Comparison of ENCODE assay signal across 22 cellular contexts in the genomic region with DNA sequence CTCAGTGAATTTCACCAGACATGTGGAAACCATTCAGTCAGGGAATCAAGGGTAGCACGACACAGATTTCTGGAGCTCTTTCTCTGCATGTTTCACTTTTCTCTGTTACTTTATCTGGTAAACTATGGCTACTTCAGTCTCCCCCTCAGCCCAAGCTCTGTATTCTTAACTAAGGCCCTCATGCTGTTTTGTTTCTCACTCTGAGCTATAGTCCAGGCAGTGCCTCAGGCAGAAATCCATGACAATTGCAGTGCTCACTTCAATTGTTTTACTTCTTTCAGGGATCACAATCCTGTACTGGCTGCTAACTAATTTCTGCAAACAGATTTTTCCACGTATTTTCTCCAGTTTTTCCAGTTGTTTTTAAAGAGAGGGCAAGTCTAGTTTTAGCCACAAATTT.
DNase-seq lines count a peak whose midpoint lies in the region; ATAC-seq and TF ChIP-seq lines count a peak whose summit lies in the region.
"Had no signal": no experiment of that assay in that cellular context is flagged by ENCODE, and none has a peak within 500 bp of the region (broad histone marks: within the 10 kb centered on the region; RNA-seq: fewer than 3 reads in every experiment).

No MANE protein-coding gene starts in this region.

- no peak overlapping the region for H2BK5ac ChIP-seq in H9 (ENCODE audit: insufficient read length, low read length)
- no peak overlapping the region for H2BK5ac ChIP-seq in neuronal stem cell (ENCODE audit: low read length)
- no peak overlapping the region for H2BK5ac ChIP-seq in trophoblast cell (ENCODE audit: low read depth, low read length, poor library complexity)

- no peak overlapping the region for H4K91ac ChIP-seq in H9 (ENCODE audit: insufficient read length, low read depth, low read length)
- no peak overlapping the region for H4K91ac ChIP-seq in neuronal stem cell (ENCODE audit: low read depth, low read length, poor library complexity)
- no peak overlapping the region for H4K91ac ChIP-seq in trophoblast cell (ENCODE audit: low read depth, low read length)

- H2BK120ac ChIP-seq in H9 (ENCODE audit: low read depth, low read length, poor library complexity, severe bottlenecking) = no peak overlapping the region
- H2BK120ac ChIP-seq in neuronal stem cell (ENCODE audit: low read depth, low read length) = no peak overlapping the region
- H2BK120ac ChIP-seq in trophoblast cell (ENCODE audit: insufficient read depth, low read length, poor library complexity) = no peak overlapping the region

- no peak overlapping the region for H2BK20ac ChIP-seq in H9 (ENCODE audit: low read depth, low read length, poor library complexity, severe bottlenecking)

- H3K23ac ChIP-seq in H9 (ENCODE audit: insufficient read length, low read depth, low read length) = no peak overlapping the region
- H3K23ac ChIP-seq in neuronal stem cell (ENCODE audit: low read depth, low read length, poor library complexity) = no peak overlapping the region
- no peak overlapping the region for H3K23ac ChIP-seq in trophoblast cell (ENCODE audit: low read length)

- peaks cover 22 to 25% of the 10 kb centered on the region in 2 experiments for H3K4me1 Mint-ChIP-seq in H9
- H3K4me1 Mint-ChIP-seq: B cell, CD14-positive monocyte, IgD-negative memory B cell had no signal

- H3K27ac ChIP-seq in H9 (ENCODE audit: insufficient read length, low read depth, low read length) = no peak overlapping the region
- H3K27ac ChIP-seq in iPS DF 6.9 (ENCODE audit: low read length) = no peak overlapping the region
- no peak overlapping the region for H3K27ac ChIP-seq in neuronal stem cell (replicated peaks; ENCODE audit: low read length)
- H3K27ac ChIP-seq in trophoblast cell (ENCODE audit: low read depth, low read length) = no peak overlapping the region
- H3K27ac ChIP-seq: A549, SJSA1 had no signal

- H3K36me3 ChIP-seq in NT2/D1 (ENCODE audit: insufficient read depth, insufficient read length, low read length) = no peaks in the 10 kb centered on the region
- no peaks in the 10 kb centered on the region for H3K36me3 ChIP-seq in iPS DF 6.9 (ENCODE audit: control insufficient read depth, insufficient read depth, low read length)
- H3K36me3 ChIP-seq in neuronal stem cell (replicated peaks in 1 of 2; ENCODE audit: control insufficient read depth in 2 of 2, insufficient read depth in 2 of 2, low read length in 2 of 2) = no peaks in the 10 kb centered on the region
- H3K36me3 ChIP-seq in trophoblast cell (ENCODE audit: control insufficient read depth in 1 of 2, insufficient read depth in 2 of 2, low read length in 2 of 2) = no peaks in the 10 kb centered on the region
- H3K36me3 ChIP-seq: SJSA1 had no signal

- no peak for ATAC-seq in GM21381 (IDR thresholded peaks at IDR 0.05; ENCODE audit: unreplicated experiment)
- ATAC-seq: A549, Right ventricle myocardium inferior had no signal

- TF ChIP-seq CTCF in H9 (conservative IDR thresholded peaks at IDR 0.05) = no peak

- no peaks in the 10 kb centered on the region for H3K27me3 ChIP-seq in H9 (ENCODE audit: insufficient read depth, low read length)
- H3K27me3 ChIP-seq in NT2/D1 (ENCODE audit: insufficient read depth, insufficient read length) = no peaks in the 10 kb centered on the region
- no peaks in the 10 kb centered on the region for H3K27me3 ChIP-seq in iPS DF 6.9 (ENCODE audit: control insufficient read depth, insufficient read depth, low read length)
- H3K27me3 ChIP-seq in neuronal stem cell (ENCODE audit: control insufficient read depth in 3 of 3, insufficient read depth in 3 of 3, low read depth in 1 of 3, low read length in 3 of 3) = no peaks in the 10 kb centered on the region
- H3K27me3 ChIP-seq in trophoblast cell (ENCODE audit: insufficient read depth, low read length) = no peaks in the 10 kb centered on the region
- H3K27me3 ChIP-seq: SJSA1 had no signal

- H4K12ac ChIP-seq in trophoblast cell (ENCODE audit: low read depth, low read length) = no peak overlapping the region

- no peak overlapping the region for H3K18ac ChIP-seq in H9 (ENCODE audit: insufficient read length, low read depth, low read length)
- no peak overlapping the region for H3K18ac ChIP-seq in neuronal stem cell (ENCODE audit: low read length)
- no peak overlapping the region for H3K18ac ChIP-seq in trophoblast cell (ENCODE audit: low read length)

- DNase-seq in H9 = peak; percentile 49
- peak; percentile 67 for DNase-seq in NT2/D1 (ENCODE audit: low read depth, low spot score)
- DNase-seq in iPS DF 6.9 (ENCODE audit: low read depth, low spot score) = peak; percentile 7
- peak; percentile 3 for DNase-seq in neuronal stem cell (ENCODE audit: low spot score)
- DNase-seq in trophoblast cell = no peak
- DNase-seq in activated gamma-delta T cell (lab: John Stamatoyannopoulos, UW) = no peak
- DNase-seq: DMS53, GF-D8, HCEC 1CT, MV-4-11, NCI-H1105 treated with DMSO at 0.1 percent for 48 hours, NCI-H2029 treated with DMSO at 0.1 percent for 48 hours, NCI-H2171, NCI-H345, NCI-H524 had no signal

- no peak overlapping the region for H3K4ac ChIP-seq in H9 (ENCODE audit: low read depth, low read length)
- H3K4ac ChIP-seq in neuronal stem cell (ENCODE audit: low read length) = no peak overlapping the region
- H3K4ac ChIP-seq in trophoblast cell (ENCODE audit: low read depth, low read length) = no peak overlapping the region

- no peak overlapping the region for H2AK5ac ChIP-seq in H9 (ENCODE audit: insufficient read length, low read length)
- no peak overlapping the region for H2AK5ac ChIP-seq in neuronal stem cell (ENCODE audit: low read depth, low read length)
- H2AK5ac ChIP-seq in trophoblast cell (ENCODE audit: low read length) = no peak overlapping the region

- H3T11ph ChIP-seq in H9 (ENCODE audit: low read length) = no peak overlapping the region

- H3K56ac ChIP-seq in H9 (ENCODE audit: insufficient read length, low read depth, low read length) = no peak overlapping the region

- H4K5ac ChIP-seq in H9 (ENCODE audit: insufficient read length, low read depth, low read length) = no peak overlapping the region

- no peaks in the 10 kb centered on the region for H3K9me3 ChIP-seq in H9 (ENCODE audit: control insufficient read depth, low read depth, low read length)
- H3K9me3 ChIP-seq in NT2/D1 (ENCODE audit: insufficient read depth, low read length) = no peaks in the 10 kb centered on the region
- no peaks in the 10 kb centered on the region for H3K9me3 ChIP-seq in iPS DF 6.9 (ENCODE audit: control insufficient read depth, insufficient read depth, low read length)
- H3K9me3 ChIP-seq in neuronal stem cell (replicated peaks in 1 of 2; ENCODE audit: control insufficient read depth in 2 of 2, insufficient read depth in 1 of 2, low read depth in 1 of 2, low read length in 2 of 2) = no peaks in the 10 kb centered on the region
- H3K9me3 ChIP-seq in trophoblast cell (ENCODE audit: insufficient read depth, low read depth, low read length) = no peaks in the 10 kb centered on the region
- H3K9me3 ChIP-seq: A549, SJSA1 had no signal

- H2AFZ ChIP-seq in H9 (ENCODE audit: low read length) = peak overlapping the region; percentile 88
- H2AFZ ChIP-seq in neuronal stem cell (ENCODE audit: low read length) = peak overlapping the region; percentile 9
- H2AFZ ChIP-seq in trophoblast cell (ENCODE audit: insufficient read depth, low read length, poor library complexity) = no peak overlapping the region

- H3K4me1 ChIP-seq in H9 (ENCODE audit: insufficient read depth, low read length) = no peaks in the 10 kb centered on the region; the same call in 1 of the 2 replicates
- no peaks in the 10 kb centered on the region for H3K4me1 ChIP-seq in NT2/D1 (ENCODE audit: insufficient read depth, insufficient read length)
- no peaks in the 10 kb centered on the region; the same call in 1 of the 2 replicates for H3K4me1 ChIP-seq in iPS DF 6.9 (ENCODE audit: control insufficient read depth, insufficient read depth, low read length)
- no peaks in the 10 kb centered on the region for H3K4me1 ChIP-seq in neuronal stem cell (ENCODE audit: control insufficient read depth in 2 of 2, insufficient read depth in 1 of 2, low read depth in 1 of 2, low read length in 2 of 2)
- H3K4me1 ChIP-seq in trophoblast cell (ENCODE audit: control insufficient read depth in 1 of 2, insufficient read depth in 2 of 2, low read length in 2 of 2) = no peaks in the 10 kb centered on the region
- H3K4me1 ChIP-seq: A549, SJSA1 had no signal

- H3K4me3 ChIP-seq in NT2/D1 (ENCODE audit: insufficient read length, low read depth) (no peak overlapping the region), iPS DF 6.9 (ENCODE audit: low read length) (no peak overlapping the region), neuronal stem cell (ENCODE audit: low read length in 2 of 2) (no peak overlapping the region), trophoblast cell (ENCODE audit: low read depth, low read length) (no peak overlapping the region)
- H3K4me3 ChIP-seq: A549, SJSA1 had no signal

- no peak overlapping the region for H3K14ac ChIP-seq in H9 (ENCODE audit: insufficient read depth, low read length)
- H3K14ac ChIP-seq in neuronal stem cell (ENCODE audit: low read length) = no peak overlapping the region
- no peak overlapping the region for H3K14ac ChIP-seq in trophoblast cell (ENCODE audit: low read length)

- no peaks in the 10 kb centered on the region for H3K27me3 Mint-ChIP-seq in H9 (ENCODE audit: low read depth)
- H3K27me3 Mint-ChIP-seq: B cell, IgD-negative memory B cell had no signal

- H4K20me1 ChIP-seq in H9 (ENCODE audit: control insufficient read depth, insufficient read depth, insufficient read length) = no peaks in the 10 kb centered on the region

- no CpG with 5 or more reads among the region's 2 CpGs for WGBS in H9 (ENCODE audit: extremely low coverage, insufficient read length, low lambda C conversion rate)
- WGBS in iPS DF 6.9 (ENCODE audit: insufficient coverage, insufficient read length) = no CpG with 5 or more reads among the region's 2 CpGs
- WGBS in neuronal stem cell (ENCODE audit: extremely low coverage in 2 of 2, insufficient read length in 2 of 2, insufficient replicate concordance in 1 of 2), 2 donors = no CpG with 5 or more reads among the region's 2 CpGs
- no CpG with 5 or more reads among the region's 2 CpGs for WGBS in trophoblast cell (ENCODE audit: extremely low coverage, insufficient coverage, insufficient read length)

- H4K8ac ChIP-seq in H9 (replicated peaks; ENCODE audit: insufficient read length, low read depth, low read length) = no peak overlapping the region
- H4K8ac ChIP-seq in neuronal stem cell (ENCODE audit: low read depth, low read length) = no peak overlapping the region
- no peak overlapping the region for H4K8ac ChIP-seq in trophoblast cell (ENCODE audit: low read depth, low read length)

- H3K9ac ChIP-seq in H9 (ENCODE audit: extremely low read depth, insufficient read length, low read length) (no peak overlapping the region), NT2/D1 (ENCODE audit: insufficient read length, low read depth) (no peak overlapping the region), neuronal stem cell (ENCODE audit: low read depth, low read length, poor library complexity) (no peak overlapping the region), trophoblast cell (ENCODE audit: low read length) (no peak overlapping the region)

- no peak overlapping the region for H3K4me3 Mint-ChIP-seq in H9
- H3K4me3 Mint-ChIP-seq: B cell, CD14-positive monocyte, IgD-negative memory B cell had no signal

- no peaks in the 10 kb centered on the region for H3K23me2 ChIP-seq in H9 (ENCODE audit: insufficient read length, low read depth, low read length, poor library complexity, severe bottlenecking)

- peak overlapping the region; percentile 52 to 95 (median 63); a peak in 6 of 7 replicates for H3K27ac Mint-ChIP-seq in H9
- H3K27ac Mint-ChIP-seq: B cell, CD14-positive monocyte, IgD-negative memory B cell had no signal

- H3K79me2 ChIP-seq in H9 (ENCODE audit: insufficient read depth, low read length) = no peaks in the 10 kb centered on the region
- H3K79me2 ChIP-seq in trophoblast cell (ENCODE audit: control insufficient read depth, insufficient read depth, low read length, poor library complexity) = no peaks in the 10 kb centered on the region

- H3K36me3 Mint-ChIP-seq in H9 (ENCODE audit: insufficient read depth in 1 of 3, low read depth in 3 of 3) = peaks cover 0 to 2% (median 0%) of the 10 kb centered on the region in 3 experiments; a peak in 3 of 7 replicates
- H3K36me3 Mint-ChIP-seq: CD14-positive monocyte, IgD-negative memory B cell had no signal

- H3K4me2 ChIP-seq in H9 (ENCODE audit: insufficient read depth, insufficient read length, low read length) = no peak overlapping the region
- no peak overlapping the region for H3K4me2 ChIP-seq in neuronal stem cell (ENCODE audit: insufficient read depth, low read length, poor library complexity, severe bottlenecking)
- no peak overlapping the region for H3K4me2 ChIP-seq in trophoblast cell (ENCODE audit: low read length)
- H3K4me2 ChIP-seq: A549 had no signal

- no peak overlapping the region for H2BK12ac ChIP-seq in H9 (ENCODE audit: insufficient read length, low read depth, low read length)
- H2BK12ac ChIP-seq in neuronal stem cell (ENCODE audit: low read length) = no peak overlapping the region
- H2BK12ac ChIP-seq in trophoblast cell (ENCODE audit: low read length) = no peak overlapping the region

- no peaks in the 10 kb centered on the region for H3K9me3 Mint-ChIP-seq in H9

- H2BK15ac ChIP-seq in H9 (ENCODE audit: low read depth, low read length) (no peak overlapping the region), neuronal stem cell (ENCODE audit: low read length) (no peak overlapping the region)

- H3K79me1 ChIP-seq in H9 (ENCODE audit: insufficient read depth, low read depth, low read length, poor library complexity, severe bottlenecking) = no peaks in the 10 kb centered on the region
- H3K79me1 ChIP-seq in neuronal stem cell (ENCODE audit: low read depth, low read length) = no peaks in the 10 kb centered on the region
- no peaks in the 10 kb centered on the region for H3K79me1 ChIP-seq in trophoblast cell (ENCODE audit: low read length)

Comparison
In these comparisons a context has a peak if more than half of its experiments do, and no peak if none do; other contexts are left out.
1. DNase-seq: peak in H9 (single experiment), NT2/D1 (single experiment), iPS DF 6.9 (single experiment) and neuronal stem cell (single experiment); none in trophoblast cell (0 of 2) and activated gamma-delta T cell (single experiment).